Comparison of ENCODE assay signal across 8 cellular contexts in genomic region chr7:18320971-18321567, GRCh38.
DNase-seq lines count a peak whose midpoint lies in the region; ATAC-seq and TF ChIP-seq lines count a peak whose summit lies in the region.

No MANE protein-coding gene starts in this region.

- no peaks in the 10 kb centered on the region for H3K36me3 Mint-ChIP-seq in neural crest cell (ENCODE audit: low read depth)
- H3K36me3 Mint-ChIP-seq in activated T-cell treated with anti-CD3 and anti-CD28 coated beads, Interleukin-2, amount 50 U/mL, for 4 hours (ENCODE audit: insufficient read depth), result no peaks in the 10 kb centered on the region

- no peaks in the 10 kb centered on the region for H3K27me3 Mint-ChIP-seq in neural crest cell (ENCODE audit: low read depth)
- no peaks in the 10 kb centered on the region for H3K27me3 Mint-ChIP-seq in activated T-cell treated with anti-CD3 and anti-CD28 coated beads, Interleukin-2, amount 50 U/mL, for 4 hours (ENCODE audit: low read depth)

- no peaks in the 10 kb centered on the region for H3K9me3 Mint-ChIP-seq in neural crest cell
- no peaks in the 10 kb centered on the region for H3K9me3 Mint-ChIP-seq in activated T-cell treated with anti-CD3 and anti-CD28 coated beads, Interleukin-2, amount 50 U/mL, for 4 hours

- intact Hi-C loops in dorsolateral prefrontal cortex (cut with DNase I), result loop anchor here in 1 of 2 donors (10.0 kb wide), 1 partner anchor 546 kb away; no protein-coding TSS in a partner anchor

- no peak overlapping the region for H3K27ac Mint-ChIP-seq in neural crest cell (ENCODE audit: unreplicated experiment)

- H3K4me1 Mint-ChIP-seq in neural crest cell, result no peaks in the 10 kb centered on the region
- peaks cover 3% of the 10 kb centered on the region for H3K4me1 Mint-ChIP-seq in activated T-cell treated with anti-CD3 and anti-CD28 coated beads, Interleukin-2, amount 50 U/mL, for 4 hours (ENCODE audit: low read depth)

- DNase-seq in DMS114 treated with DMSO at 0.1 percent for 48 hours (lab: John Stamatoyannopoulos, UW; ENCODE audit: unreplicated experiment) (peak; percentile 28), GM19238 (ENCODE audit: insufficient read length, low spot score) (peak; percentile 9), NCI-H82 (lab: John Stamatoyannopoulos, UW) (peak; percentile 75), dorsolateral prefrontal cortex (no peak), neural crest cell (ENCODE audit: low read depth, low spot score) (no peak), ecto neural progenitor cell (ENCODE audit: low spot score) (no peak)
- no peak for DNase-seq in activated T-cell treated with anti-CD3 and anti-CD28 coated beads, Interleukin-2, amount 50 U/mL, for 4 hours

- peak; percentile 24 to 66 (median 47) for TF ChIP-seq CTCF in dorsolateral prefrontal cortex (IDR thresholded peaks at IDR 0.05 in 54 of 56, conservative IDR thresholded peaks at IDR 0.05 in 2 of 56; ENCODE audit: low read depth in 1 of 56, partially characterized antibody in 56 of 56)
- TF ChIP-seq CTCF in neural crest cell (conservative IDR thresholded peaks at IDR 0.05), result peak; percentile 74

- H3K27ac ChIP-seq in dorsolateral prefrontal cortex, result no peak overlapping the region

- H3K4me3 Mint-ChIP-seq in neural crest cell, result no peak overlapping the region
- no peak overlapping the region for H3K4me3 Mint-ChIP-seq in activated T-cell treated with anti-CD3 and anti-CD28 coated beads, Interleukin-2, amount 50 U/mL, for 4 hours

- no peaks in the 10 kb centered on the region for H3K27me3 ChIP-seq in dorsolateral prefrontal cortex

- peak; percentile 87 for ATAC-seq in HG03135 (IDR thresholded peaks at IDR 0.05; ENCODE audit: unreplicated experiment)
- no peak for ATAC-seq in activated T-cell treated with anti-CD3 and anti-CD28 coated beads, Interleukin-2, amount 50 U/mL, for 4 hours

- no peak overlapping the region for H3K4me3 ChIP-seq in dorsolateral prefrontal cortex

Comparison
In these comparisons a context has a peak if more than half of its experiments do, and no peak if none do; other contexts are left out.
1. DNase-seq: peak in DMS114 treated with DMSO at 0.1 percent for 48 hours (single experiment), GM19238 (single experiment) and NCI-H82 (single experiment); none in dorsolateral prefrontal cortex (0 of 10), neural crest cell (single experiment), ecto neural progenitor cell (single experiment) and activated T-cell treated with anti-CD3 and anti-CD28 coated beads, Interleukin-2, amount 50 U/mL, for 4 hours (single experiment).